ENCODE assay signal across 11 cellular contexts in genomic region chr2:12722445-12723316, GRCh38. TPM values are rescaled to one million over a fixed set of nuclear protein-coding genes. Genes with fewer than 3 reads are reported as not detected.
DNase-seq lines count a peak whose midpoint lies in the region; TF ChIP-seq lines count a peak whose summit lies in the region.
"Had no signal": no experiment of that assay in that cellular context is flagged by ENCODE, and none has a peak within 500 bp of the region (broad histone marks: within the 10 kb centered on the region; RNA-seq: fewer than 3 reads in every experiment).

No MANE protein-coding gene starts in this region.

- H3K27me3 Mint-ChIP-seq in activated naive CD4-positive, alpha-beta T cell treated with anti-CD3 and anti-CD28 coated beads for 36 hours (ENCODE audit: low read depth): peaks cover 1% of the 10 kb centered on the region
- peaks cover 11% of the 10 kb centered on the region for H3K27me3 Mint-ChIP-seq in glutamatergic neuron (ENCODE audit: unreplicated experiment)
- H3K27me3 Mint-ChIP-seq in Caco-2 (ENCODE audit: insufficient read depth, unreplicated experiment): peaks cover 26% of the 10 kb centered on the region
- H3K27me3 Mint-ChIP-seq: IgD-negative memory B cell had no signal

- H3K4me1 ChIP-seq in Caco-2: no peaks in the 10 kb centered on the region

- no TSS peak for BruUV-seq in Caco-2 (replicated peaks; lab: Mats Ljungman, UMichigan)

- H3K27ac ChIP-seq in SK-N-MC (no peak overlapping the region), temporal lobe (ENCODE audit: low read depth, low read length) (peak overlapping the region; percentile 44)

- intact Hi-C loops in activated naive CD4-positive, alpha-beta T cell treated with anti-CD3 and anti-CD28 coated beads for 36 hours (cut with micrococcal nuclease): loop anchor here (2.0 kb wide), 1 partner anchor 716 kb away; no protein-coding TSS in a partner anchor
- intact Hi-C loops in Caco-2 (cut with micrococcal nuclease; ENCODE audit: unreplicated experiment): no loop called here

- POLR2A ChIA-PET in Caco-2 (lab: Charles Lee): no interaction called here

- DNase-seq in activated naive CD4-positive, alpha-beta T cell treated with anti-CD3 and anti-CD28 coated beads for 36 hours: no peak
- no peak for DNase-seq in activated naive CD4-positive, alpha-beta T cell (lab: John Stamatoyannopoulos, UW)
- DNase-seq in SK-N-MC (ENCODE audit: low read depth, low spot score) (no peak), glutamatergic neuron (no peak), cerebellum (ENCODE audit: low spot score) (no peak), C1 segment of cervical spinal cord (lab: John Stamatoyannopoulos, UW) (no peak), Caco-2 (no peak)
- DNase-seq: activated CD8-positive, alpha-beta memory T cell treated with anti-CD3 and anti-CD28 coated beads, Interleukin-2, amount 50 U/mL, for 4 hours; Calu3 had no signal

- CTCF ChIA-PET in activated naive CD4-positive, alpha-beta T cell treated with anti-CD3 and anti-CD28 coated beads for 36 hours (lab: Charles Lee): interaction anchor here (0.6 to 2.7 kb wide), 8 partner anchors 13 to 893 kb away, joined by 3 to 17 read pairs (median 4); no protein-coding TSS in a partner anchor
- CTCF ChIA-PET in Caco-2 (lab: Charles Lee): no interaction called here

- H3K9me3 ChIP-seq in SK-N-MC (ENCODE audit: low read depth, low read length) (no peaks in the 10 kb centered on the region), Caco-2 (no peaks in the 10 kb centered on the region)

- peak overlapping the region; percentile 54 for H3K4me3 Mint-ChIP-seq in activated naive CD4-positive, alpha-beta T cell treated with anti-CD3 and anti-CD28 coated beads for 36 hours
- H3K4me3 Mint-ChIP-seq in glutamatergic neuron (ENCODE audit: unreplicated experiment) (peak overlapping the region; percentile 98), Caco-2 (ENCODE audit: unreplicated experiment) (no peak overlapping the region)

- H3K4me3 ChIP-seq in SK-N-MC (peak overlapping the region; percentile 30; the same call in 1 of the 2 replicates), Caco-2 (ENCODE audit: low read depth, low read length) (no peak overlapping the region)

- H3K27me3 ChIP-seq in Caco-2 (replicated peaks; ENCODE audit: control insufficient read depth, insufficient read depth, low read length): peaks cover 1% of the 10 kb centered on the region; the same call in 1 of the 2 replicates

- peaks cover 6% of the 10 kb centered on the region for H3K36me3 Mint-ChIP-seq in activated naive CD4-positive, alpha-beta T cell treated with anti-CD3 and anti-CD28 coated beads for 36 hours (ENCODE audit: low read depth)
- H3K36me3 Mint-ChIP-seq in glutamatergic neuron (ENCODE audit: unreplicated experiment) (peaks cover 19% of the 10 kb centered on the region), Caco-2 (ENCODE audit: insufficient read depth, unreplicated experiment) (no peaks in the 10 kb centered on the region)

- peaks cover 85% of the 10 kb centered on the region for H3K4me1 Mint-ChIP-seq in activated naive CD4-positive, alpha-beta T cell treated with anti-CD3 and anti-CD28 coated beads for 36 hours (ENCODE audit: low read depth)
- H3K4me1 Mint-ChIP-seq in glutamatergic neuron (ENCODE audit: low read depth, unreplicated experiment): peaks cover 37% of the 10 kb centered on the region
- no peaks in the 10 kb centered on the region for H3K4me1 Mint-ChIP-seq in Caco-2 (ENCODE audit: low read depth, unreplicated experiment)

- no peak overlapping the region for H3K9ac ChIP-seq in SK-N-MC (ENCODE audit: insufficient read length)

- H3K36me3 ChIP-seq in SK-N-MC (ENCODE audit: insufficient read depth, low read length) (peaks cover 47% of the 10 kb centered on the region), Caco-2 (ENCODE audit: control insufficient read depth, insufficient read depth, low read length) (no peaks in the 10 kb centered on the region)

- no peaks in the 10 kb centered on the region for H3K9me3 Mint-ChIP-seq in activated naive CD4-positive, alpha-beta T cell treated with anti-CD3 and anti-CD28 coated beads for 36 hours
- peaks cover 19% of the 10 kb centered on the region for H3K9me3 Mint-ChIP-seq in glutamatergic neuron (ENCODE audit: unreplicated experiment)
- H3K9me3 Mint-ChIP-seq in Caco-2 (ENCODE audit: unreplicated experiment): peaks cover 7% of the 10 kb centered on the region
- H3K9me3 Mint-ChIP-seq: IgD-negative memory B cell had no signal

- TF ChIP-seq CTCF in glutamatergic neuron (IDR thresholded peaks at IDR 0.05; ENCODE audit: partially characterized antibody, unreplicated experiment): peak; percentile 24
- no peak for TF ChIP-seq CTCF in Caco-2 (IDR thresholded peaks at IDR 0.05; ENCODE audit: insufficient read depth in 1 of 2, low read depth in 1 of 2, low read length in 1 of 2, severe bottlenecking in 1 of 2, unreplicated experiment in 1 of 2)

- H3K27ac Mint-ChIP-seq in activated naive CD4-positive, alpha-beta T cell treated with anti-CD3 and anti-CD28 coated beads for 36 hours: no peak overlapping the region
- H3K27ac Mint-ChIP-seq in glutamatergic neuron (ENCODE audit: unreplicated experiment) (no peak overlapping the region), Caco-2 (ENCODE audit: unreplicated experiment) (no peak overlapping the region)

RNA-seq across cellular contexts. Expression of gene TRIB2, which starts 5.9 kb away (rescaled TPM):
- total RNA-seq in activated naive CD4-positive, alpha-beta T cell treated with anti-CD3 and anti-CD28 coated beads for 36 hours: 1 to 10 TPM; 3.7 to 4.4 TPM
- total RNA-seq in glutamatergic neuron (ENCODE audit: unreplicated experiment) (131 TPM), temporal lobe (67.9 TPM), cerebellum (146 TPM), Caco-2 (2022) (2.9 and 3.6 TPM in 2 replicates)

Comparison
In these comparisons a context has a peak if more than half of its experiments do, and no peak if none do; other contexts are left out.
1. RNA of gene TRIB2, which starts 5.9 kb away (total RNA-seq): 146 TPM in cerebellum (single experiment), 131 TPM in glutamatergic neuron (single experiment) and 67.9 TPM in temporal lobe (single experiment); 3.7 to 4.4 TPM in activated naive CD4-positive, alpha-beta T cell treated with anti-CD3 and anti-CD28 coated beads for 36 hours and 2.9 to 3.6 TPM in Caco-2; every median in the first group is over 10 times any median in the second.